Comparison of ENCODE assay signal across 8 cellular contexts in the genomic region with DNA sequence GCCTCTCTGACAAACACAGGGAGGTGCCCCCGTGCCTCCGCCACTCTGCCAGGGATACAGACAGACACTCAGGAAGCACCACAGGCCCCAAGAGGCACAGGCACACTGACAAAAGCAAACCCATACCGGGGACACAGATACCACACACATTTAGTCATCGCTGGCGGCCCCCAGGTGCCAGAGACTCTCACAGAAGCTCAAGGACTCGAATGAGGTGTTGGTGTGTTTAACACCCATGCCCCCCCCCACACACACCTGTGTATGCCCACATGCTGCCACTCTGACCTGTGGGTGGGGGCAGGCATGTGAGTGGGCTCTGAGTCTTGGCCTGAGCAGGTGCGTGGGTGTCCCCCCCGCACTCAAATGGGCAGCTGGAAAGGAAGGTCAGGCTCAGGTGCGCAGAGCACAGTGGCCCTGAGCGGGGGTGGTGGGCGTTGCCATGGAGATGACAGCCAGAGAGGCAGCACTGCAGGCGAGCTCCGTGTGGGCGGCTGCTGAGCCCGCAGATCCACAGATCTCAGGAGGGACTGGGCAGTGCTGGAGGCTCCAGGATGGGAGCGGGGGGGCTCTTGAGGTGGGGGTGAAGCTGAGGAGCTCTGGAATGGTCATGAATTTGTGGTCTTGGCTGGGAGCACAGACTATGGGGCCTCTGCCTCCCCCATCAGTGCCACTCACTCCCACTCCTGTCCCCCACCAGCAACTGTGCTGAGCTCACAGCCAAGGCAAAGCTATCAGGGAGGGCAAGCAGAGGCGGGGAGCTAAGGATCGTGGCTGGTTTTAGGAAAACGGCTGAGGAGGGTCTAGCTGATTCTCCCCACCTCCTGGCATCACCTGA.
DNase-seq lines count a peak whose midpoint lies in the region; ATAC-seq and TF ChIP-seq lines count a peak whose summit lies in the region.

No MANE protein-coding gene starts in this region.

- H3K79me2 ChIP-seq in GM23338 (replicated peaks; ENCODE audit: insufficient read depth): no peaks in the 10 kb centered on the region

- no peaks in the 10 kb centered on the region for H3K36me3 Mint-ChIP-seq in CD8-positive, alpha-beta T cell
- H3K36me3 Mint-ChIP-seq in GM23338 (ENCODE audit: low read depth): no peaks in the 10 kb centered on the region; the same call in 2 of the 3 replicates

- POLR2A ChIA-PET in CD8-positive, alpha-beta T cell (lab: Charles Lee): interaction anchor here (1.0 kb wide), 2 partner anchors 16 to 66 kb away, joined by 3 read pairs; no protein-coding TSS in a partner anchor

- no peaks in the 10 kb centered on the region for H3K9me2 ChIP-seq in GM23338 (ENCODE audit: insufficient read depth)

- H3K36me3 ChIP-seq in CD8-positive, alpha-beta T cell (ENCODE audit: insufficient read depth, low read length): no peaks in the 10 kb centered on the region
- H3K36me3 ChIP-seq in GM23338 (ENCODE audit: insufficient read depth) (no peaks in the 10 kb centered on the region), testis (ENCODE audit: low read depth, missing control alignments) (no peaks in the 10 kb centered on the region), gastroesophageal sphincter (no peaks in the 10 kb centered on the region), esophagus muscularis mucosa (no peaks in the 10 kb centered on the region)

- intact Hi-C loops in CD8-positive, alpha-beta T cell (cut with DNase I, micrococcal nuclease): no loop called here
- intact Hi-C loops in testis (cut with DNase I; ENCODE audit: low total_unique reads) (no loop called here), esophagus muscularis mucosa (cut with DNase I) (no loop called here)

- H3K4me2 ChIP-seq in GM23338: no peak overlapping the region; the same call in 1 of the 2 replicates

- H3K4me1 Mint-ChIP-seq in CD8-positive, alpha-beta T cell (ENCODE audit: low read depth): peaks cover 6% of the 10 kb centered on the region
- H3K4me1 Mint-ChIP-seq in GM23338: peaks cover 57% of the 10 kb centered on the region

- H4K20me1 ChIP-seq in GM23338 (replicated peaks; ENCODE audit: insufficient read depth): no peaks in the 10 kb centered on the region

- H2AFZ ChIP-seq in GM23338: no peak overlapping the region; the same call in 1 of the 2 replicates

- TF ChIP-seq CTCF in CD8-positive, alpha-beta T cell (IDR thresholded peaks at IDR 0.05): no peak
- TF ChIP-seq CTCF in GM23338 (conservative IDR thresholded peaks at IDR 0.05; ENCODE audit: low read depth in 2 of 2): no peak
- TF ChIP-seq CTCF in testis (IDR thresholded peaks at IDR 0.05): no peak
- TF ChIP-seq CTCF in gastroesophageal sphincter (IDR thresholded peaks at IDR 0.05): no peak
- no peak for TF ChIP-seq CTCF in esophagus muscularis mucosa (IDR thresholded peaks at IDR 0.05)

- H3K27ac ChIP-seq in CD8-positive, alpha-beta T cell (ENCODE audit: low read depth, low read length): no peak overlapping the region
- H3K27ac ChIP-seq in GM23338 (ENCODE audit: low read depth): no peak overlapping the region
- no peak overlapping the region for H3K27ac ChIP-seq in testis
- no peak overlapping the region for H3K27ac ChIP-seq in gastroesophageal sphincter
- no peak overlapping the region for H3K27ac ChIP-seq in esophagus muscularis mucosa (replicated peaks in 1 of 4)

- TF ChIP-seq POLR2A in testis (IDR thresholded peaks at IDR 0.05) (no peak), gastroesophageal sphincter (IDR thresholded peaks at IDR 0.05) (no peak), esophagus muscularis mucosa (IDR thresholded peaks at IDR 0.05; ENCODE audit: low read depth) (no peak)

- no peak for TF ChIP-seq EP300 in gastroesophageal sphincter (IDR thresholded peaks at IDR 0.05)
- TF ChIP-seq EP300 in esophagus muscularis mucosa (IDR thresholded peaks at IDR 0.05): no peak

- H3K27me3 ChIP-seq in CD8-positive, alpha-beta T cell (ENCODE audit: insufficient read depth, low read length): no peaks in the 10 kb centered on the region
- H3K27me3 ChIP-seq in GM23338 (ENCODE audit: insufficient read depth): no peaks in the 10 kb centered on the region
- no peaks in the 10 kb centered on the region for H3K27me3 ChIP-seq in testis
- no peaks in the 10 kb centered on the region for H3K27me3 ChIP-seq in gastroesophageal sphincter
- H3K27me3 ChIP-seq in esophagus muscularis mucosa: no peaks in the 10 kb centered on the region

- no peak overlapping the region for H3K4me3 Mint-ChIP-seq in CD8-positive, alpha-beta T cell
- no peak overlapping the region for H3K4me3 Mint-ChIP-seq in GM23338

- no peaks in the 10 kb centered on the region for H3F3A ChIP-seq in GM23338 (replicated peaks; ENCODE audit: low read depth)

- no peak for DNase-seq in CD8-positive, alpha-beta T cell
- DNase-seq in GM23338 (ENCODE audit: low spot score): peak; percentile 56
- DNase-seq in SK-N-DZ (ENCODE audit: low spot score): peak; percentile 54
- DNase-seq in islet precursor cell: peak; percentile 80
- DNase-seq in testis: no peak
- no peak for DNase-seq in esophagus muscularis mucosa (ENCODE audit: extremely low spot score)

- WGBS in testis, 2 donors: 65 to 72% methylated on average over 4 to 19 of the region's 19 CpGs
- WGBS in gastroesophageal sphincter (ENCODE audit: low coverage in 1 of 2), 2 donors: 90 to 100% methylated on average over 1 to 2 of the region's 19 CpGs
- 79% methylated on average over 13 of the region's 19 CpGs for WGBS in esophagus muscularis mucosa

- no peaks in the 10 kb centered on the region for H3K9me3 Mint-ChIP-seq in CD8-positive, alpha-beta T cell
- H3K9me3 Mint-ChIP-seq in GM23338: no peaks in the 10 kb centered on the region; the same call in 2 of the 3 replicates

- CTCF ChIA-PET in CD8-positive, alpha-beta T cell (lab: Charles Lee): interaction anchor here (1.0 to 2.4 kb wide), 8 partner anchors 8 to 298 kb away, joined by 3 to 10 read pairs (median 3); no protein-coding TSS in a partner anchor

- no peaks in the 10 kb centered on the region for H3K9me3 ChIP-seq in CD8-positive, alpha-beta T cell (ENCODE audit: low read length)
- H3K9me3 ChIP-seq in testis (no peaks in the 10 kb centered on the region), gastroesophageal sphincter (no peaks in the 10 kb centered on the region), esophagus muscularis mucosa (no peaks in the 10 kb centered on the region)

- H3K27me3 Mint-ChIP-seq in CD8-positive, alpha-beta T cell (ENCODE audit: low read depth): no peaks in the 10 kb centered on the region
- peaks cover 24% of the 10 kb centered on the region for H3K27me3 Mint-ChIP-seq in GM23338 (ENCODE audit: insufficient read depth, low read depth, poor library complexity)

- no peak overlapping the region for H3K27ac Mint-ChIP-seq in CD8-positive, alpha-beta T cell
- no peak overlapping the region for H3K27ac Mint-ChIP-seq in GM23338

- ATAC-seq in CD8-positive, alpha-beta T cell: peak; percentile 40
- ATAC-seq in GM23338 (peak; percentile 51), HG02759 (IDR thresholded peaks at IDR 0.05; ENCODE audit: unreplicated experiment) (no peak), gastroesophageal sphincter (no peak)

- no peaks in the 10 kb centered on the region for H3K4me1 ChIP-seq in CD8-positive, alpha-beta T cell (ENCODE audit: insufficient read depth, low read length)
- H3K4me1 ChIP-seq in GM23338 (ENCODE audit: insufficient read depth) (peaks cover 19% of the 10 kb centered on the region; the same call in 1 of the 2 replicates), testis (peaks cover 30% of the 10 kb centered on the region), gastroesophageal sphincter (peaks cover 0 to 32% (median 17%) of the 10 kb centered on the region in 3 donors), esophagus muscularis mucosa (peaks cover 25 to 40% (median 31%) of the 10 kb centered on the region in 4 donors)

- no peak overlapping the region for H3K4me3 ChIP-seq in CD8-positive, alpha-beta T cell (ENCODE audit: low read depth, low read length)
- H3K4me3 ChIP-seq in GM23338 (no peak overlapping the region), testis (no peak overlapping the region), gastroesophageal sphincter (no peak overlapping the region), esophagus muscularis mucosa (no peak overlapping the region)

TF ChIP-seq in GM23338, 12 proteins besides CTCF, POLR2A, EP300 and RAD21 (continues in another document):
- TF ChIP-seq STAT1 (IDR thresholded peaks at IDR 0.05; ENCODE audit: unreplicated experiment) (no peak), ZNF114 (CRISPR knock-in tag; IDR thresholded peaks at IDR 0.05) (no peak), NANOG (IDR thresholded peaks at IDR 0.05; ENCODE audit: borderline replicate concordance) (no peak)

Comparison
In these comparisons a context has a peak if more than half of its experiments do, and no peak if none do; other contexts are left out.
1. ATAC-seq: peak in CD8-positive, alpha-beta T cell (single experiment) and GM23338 (single experiment); none in HG02759 (single experiment) and gastroesophageal sphincter (single experiment).
2. DNase-seq: peak in GM23338 (single experiment), SK-N-DZ (single experiment) and islet precursor cell (single experiment); none in CD8-positive, alpha-beta T cell (0 of 7), testis (single experiment) and esophagus muscularis mucosa (single experiment).